ENCODE assay signal across 1 cellular context in genomic region chr15:70197945-70198361, GRCh38.
TF ChIP-seq lines count a peak whose summit lies in the region.

No MANE protein-coding gene starts in this region.

TF ChIP-seq in HepG2, 621 proteins besides CTCF, POLR2A, EP300 and RAD21 (continued from another document and continues in another):
- TF ChIP-seq NCOR1 (IDR thresholded peaks at IDR 0.05; ENCODE audit: borderline replicate concordance, low read length) (peak; percentile 62; the same call in 1 of the 2 replicates), ZFP36L2 (CRISPR knock-in tag; IDR thresholded peaks at IDR 0.05) (no peak), ZNF646 (CRISPR knock-in tag; IDR thresholded peaks at IDR 0.05) (peak; percentile 81), HMGXB3 (CRISPR knock-in tag; IDR thresholded peaks at IDR 0.05; ENCODE audit: borderline replicate concordance) (no peak), NCOA2 (CRISPR knock-in tag; IDR thresholded peaks at IDR 0.05) (0 out of 2 replicates have a peak, but pooled peaks have one; percentile 31), RFX3 (CRISPR knock-in tag; IDR thresholded peaks at IDR 0.05) (no peak), JDP2 (CRISPR knock-in tag; IDR thresholded peaks at IDR 0.05; ENCODE audit: borderline replicate concordance) (no peak), ZNF609 (CRISPR knock-in tag; IDR thresholded peaks at IDR 0.05; ENCODE audit: borderline replicate concordance) (peak; percentile 65; the same call in 1 of the 2 replicates), RARA (CRISPR knock-in tag; IDR thresholded peaks at IDR 0.05) (peak; percentile 67), HOXA3 (CRISPR knock-in tag; IDR thresholded peaks at IDR 0.05) (peak; percentile 23; the same call in 1 of the 2 replicates), ATF7 (IDR thresholded peaks at IDR 0.05) (no peak), ATF7 (CRISPR knock-in tag; IDR thresholded peaks at IDR 0.05) (0 out of 2 replicates have a peak, but pooled peaks have one; percentile 34), ZNF850 (CRISPR knock-in tag; conservative IDR thresholded peaks at IDR 0.05) (no peak), HNF4G (IDR thresholded peaks at IDR 0.05; ENCODE audit: borderline replicate concordance, low read depth, low read length) (0 out of 2 replicates have a peak, but pooled peaks have one; percentile 10), HNF4G (CRISPR knock-in tag; IDR thresholded peaks at IDR 0.05; ENCODE audit: borderline replicate concordance, low read depth) (no peak), HOXA9 (CRISPR knock-in tag; IDR thresholded peaks at IDR 0.05; ENCODE audit: borderline replicate concordance) (no peak), GABPB1 (CRISPR knock-in tag; IDR thresholded peaks at IDR 0.05) (no peak), HHEX (CRISPR knock-in tag; IDR thresholded peaks at IDR 0.05) (peak; percentile 67; the same call in 1 of the 2 replicates), PATZ1 (CRISPR knock-in tag; IDR thresholded peaks at IDR 0.05) (0 out of 2 replicates have a peak, but pooled peaks have one; percentile 9), TEAD3 (CRISPR knock-in tag; optimal IDR thresholded peaks at IDR 0.05; ENCODE audit: borderline replicate concordance) (peak; percentile 13), ZNF512 (CRISPR knock-in tag; IDR thresholded peaks at IDR 0.05) (no peak), SKIL (CRISPR knock-in tag; IDR thresholded peaks at IDR 0.05; ENCODE audit: borderline replicate concordance) (0 out of 2 replicates have a peak, but pooled peaks have one; percentile 17), YY1 (IDR thresholded peaks at IDR 0.05; ENCODE audit: insufficient read depth, insufficient replicate concordance, low read depth, low read length) (no peak), LBX2 (CRISPR knock-in tag; IDR thresholded peaks at IDR 0.05; ENCODE audit: borderline replicate concordance) (no peak)
